22 cellular contexts compared by ENCODE assay signal in the genomic region with DNA sequence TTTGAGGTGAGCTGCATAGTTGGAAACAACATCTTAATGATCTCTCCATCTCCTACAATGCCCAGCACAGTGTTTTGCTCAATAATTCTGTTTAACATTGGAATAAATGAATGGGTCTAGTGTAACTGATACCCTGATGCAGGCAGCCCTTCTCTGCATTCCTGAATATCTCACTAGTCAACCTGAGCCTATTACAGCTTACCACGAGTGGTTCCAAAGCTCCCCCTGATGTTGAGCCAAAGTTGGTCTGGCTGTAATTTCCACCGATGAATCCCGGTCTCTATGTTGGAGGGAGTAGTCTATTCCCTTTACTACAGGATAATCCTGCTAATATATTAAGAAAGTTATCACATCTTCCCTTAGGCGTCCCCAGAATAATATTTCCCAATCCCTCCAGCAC.
DNase-seq lines count a peak whose midpoint lies in the region; ATAC-seq, FAIRE-seq and TF ChIP-seq lines count a peak whose summit lies in the region.
"Had no signal": no experiment of that assay in that cellular context is flagged by ENCODE, and none has a peak within 500 bp of the region (broad histone marks: within the 10 kb centered on the region; RNA-seq: fewer than 3 reads in every experiment).

No MANE protein-coding gene starts in this region.

- peak; percentile 44 for FAIRE-seq in D721Med (lab: Jason Lieb, UNC)
- FAIRE-seq: GM12878 had no signal

- TF ChIP-seq EP300 in SK-N-SH (IDR thresholded peaks at IDR 0.05; ENCODE audit: borderline replicate concordance in 1 of 2, low read depth in 1 of 2, low read length in 1 of 2) = no peak

- H3F3A ChIP-seq in SK-N-SH (replicated peaks; ENCODE audit: insufficient read depth) = peaks cover 42% of the 10 kb centered on the region

- H3K4me1 Mint-ChIP-seq in mesothelial cell of epicardium = peaks cover 56% of the 10 kb centered on the region
- H3K4me1 Mint-ChIP-seq: CD4-positive, CD25-positive, alpha-beta regulatory T cell; T-cell had no signal

- peaks cover 19 to 26% of the 10 kb centered on the region in 2 experiments for H3K4me1 ChIP-seq in SK-N-SH (ENCODE audit: control insufficient read depth in 1 of 2, insufficient read depth in 2 of 2, low read depth in 1 of 2, low read length in 1 of 2)
- H3K4me1 ChIP-seq: HAP-1 had no signal

- POLR2A ChIA-PET in SK-N-SH (lab: Yijun Ruan, JAX) = no interaction called here

- no peaks in the 10 kb centered on the region for H4K20me1 ChIP-seq in SK-N-SH (ENCODE audit: insufficient read depth)

- CTCF ChIA-PET in SK-N-SH (lab: Yijun Ruan, JAX) = no interaction called here

- no peaks in the 10 kb centered on the region for H3K79me2 ChIP-seq in SK-N-SH (ENCODE audit: insufficient read depth)

- peak; percentile 11; the same call in 1 of the 2 replicates for TF ChIP-seq RAD21 in SK-N-SH (IDR thresholded peaks at IDR 0.05; ENCODE audit: low read length)

- no peak for DNase-seq in D721Med (ENCODE audit: insufficient read length, low spot score)
- peak; percentile 47 for DNase-seq in M059J (ENCODE audit: low read depth)
- no peak for DNase-seq in SK-N-SH
- DNase-seq in mesothelial cell of epicardium (ENCODE audit: low spot score in 2 of 2, unreplicated experiment in 2 of 2) = no peak
- DNase-seq in stimulated activated naive CD8-positive, alpha-beta T cell treated with anti-CD3 and anti-CD28 coated beads, Interleukin-15, Interleukin-2, amounts not matched to agents 100 U/mL and 50 U/mL, for 24 hours = no peak
- no peak for DNase-seq in NCI-H2029 (lab: John Stamatoyannopoulos, UW)
- DNase-seq: BE2C; CD4-positive, CD25-positive, alpha-beta regulatory T cell; DMS79; Karpas-422; NCI-H1048; NCI-H1436; NCI-H187 treated with DMSO at 0.1 percent for 48 hours; NCI-H524 treated with DMSO at 0.1 percent for 48 hours; RPMI8226; SHP77; T-cell had no signal

- ATAC-seq in stimulated activated naive CD8-positive, alpha-beta T cell treated with anti-CD3 and anti-CD28 coated beads, Interleukin-15, Interleukin-2, amounts not matched to agents 100 U/mL and 50 U/mL, for 24 hours = no peak
- no peak for ATAC-seq in GM18873 (IDR thresholded peaks at IDR 0.05; ENCODE audit: low FRiP score, unreplicated experiment)
- ATAC-seq: GM12878, GM23338, T-cell had no signal

- H3K9me3 Mint-ChIP-seq in mesothelial cell of epicardium = peaks cover 4% of the 10 kb centered on the region
- H3K9me3 Mint-ChIP-seq: CD4-positive, CD25-positive, alpha-beta regulatory T cell; T-cell had no signal

- no peaks in the 10 kb centered on the region for H3K36me3 Mint-ChIP-seq in mesothelial cell of epicardium
- H3K36me3 Mint-ChIP-seq: CD4-positive, CD25-positive, alpha-beta regulatory T cell; T-cell had no signal

- H3K27me3 Mint-ChIP-seq in mesothelial cell of epicardium (ENCODE audit: low read depth) = no peaks in the 10 kb centered on the region

- no peak overlapping the region for H3K4me3 ChIP-seq in SK-N-SH (ENCODE audit: low read depth in 2 of 2, low read length in 1 of 2)
- H3K4me3 ChIP-seq: GM12878, GM23338, HAP-1, SK-N-MC had no signal

- 77% methylated on average over 4 of the region's 4 CpGs for WGBS in SK-N-SH (ENCODE audit: low lambda C conversion rate)

- H3K9me2 ChIP-seq in SK-N-SH = no peaks in the 10 kb centered on the region

- no peak overlapping the region for H3K9ac ChIP-seq in SK-N-SH

- H3K27ac Mint-ChIP-seq in mesothelial cell of epicardium = peak overlapping the region; percentile 54
- H3K27ac Mint-ChIP-seq: CD4-positive, CD25-positive, alpha-beta regulatory T cell; GM23338; T-cell had no signal

- peak overlapping the region in 1 of 2 experiments; percentile 98; a peak in 3 of 4 replicates for H3K27ac ChIP-seq in SK-N-SH (ENCODE audit: low read depth in 2 of 2, low read length in 1 of 2)
- H3K27ac ChIP-seq: SK-N-MC had no signal

- H3K4me3 Mint-ChIP-seq in mesothelial cell of epicardium = no peak overlapping the region
- H3K4me3 Mint-ChIP-seq: CD4-positive, CD25-positive, alpha-beta regulatory T cell; GM23338; T-cell had no signal

- no peaks in the 10 kb centered on the region for H3K36me3 ChIP-seq in SK-N-SH (replicated peaks in 1 of 2; ENCODE audit: control insufficient read depth in 1 of 2, insufficient read depth in 2 of 2, low read length in 1 of 2)
- H3K36me3 ChIP-seq: BE2C, HAP-1 had no signal

- no peaks in the 10 kb centered on the region for H3K9me3 ChIP-seq in SK-N-SH
- H3K9me3 ChIP-seq: BE2C, HAP-1 had no signal

- H3K4me2 ChIP-seq in SK-N-SH = no peak overlapping the region
- H3K4me2 ChIP-seq: GM23338 had no signal

- TF ChIP-seq CTCF in D721Med (IDR thresholded peaks at IDR 0.05; ENCODE audit: insufficient read depth, missing control alignments) (no peak), SK-N-SH (IDR thresholded peaks at IDR 0.05) (no peak), mesothelial cell of epicardium (IDR thresholded peaks at IDR 0.05; ENCODE audit: unreplicated experiment) (no peak)

- no peak overlapping the region for H2AFZ ChIP-seq in SK-N-SH (ENCODE audit: low read depth)
- H2AFZ ChIP-seq: GM23338 had no signal

- no peaks in the 10 kb centered on the region for H3K27me3 ChIP-seq in SK-N-SH (ENCODE audit: insufficient read depth)
- H3K27me3 ChIP-seq: BE2C had no signal

TF ChIP-seq in SK-N-SH, 30 proteins besides CTCF, POLR2A, EP300 and RAD21:
- TF ChIP-seq, protein P1, sequence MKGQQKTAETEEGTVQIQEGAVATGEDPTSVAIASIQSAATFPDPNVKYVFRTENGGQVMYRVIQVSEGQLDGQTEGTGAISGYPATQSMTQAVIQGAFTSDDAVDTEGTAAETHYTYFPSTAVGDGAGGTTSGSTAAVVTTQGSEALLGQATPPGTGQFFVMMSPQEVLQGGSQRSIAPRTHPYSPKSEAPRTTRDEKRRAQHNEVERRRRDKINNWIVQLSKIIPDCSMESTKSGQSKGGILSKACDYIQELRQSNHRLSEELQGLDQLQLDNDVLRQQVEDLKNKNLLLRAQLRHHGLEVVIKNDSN (IDR thresholded peaks at IDR 0.05; ENCODE audit: borderline replicate concordance, low read depth) = no peak
- TF ChIP-seq SMC3 (IDR thresholded peaks at IDR 0.05; ENCODE audit: low read depth, low read length) (no peak), NFIC (IDR thresholded peaks at IDR 0.05; ENCODE audit: borderline replicate concordance) (no peak), EZH2phosphoT487 (IDR thresholded peaks at IDR 0.05; ENCODE audit: borderline replicate concordance, low read depth) (no peak), JUND (IDR thresholded peaks at IDR 0.05) (no peak), CHD2 (IDR thresholded peaks at IDR 0.05; ENCODE audit: low read length, partially characterized antibody) (no peak), TEAD4 (IDR thresholded peaks at IDR 0.05; ENCODE audit: borderline replicate concordance, insufficient read depth) (no peak), MEF2A (IDR thresholded peaks at IDR 0.05; ENCODE audit: borderline replicate concordance, low read depth) (no peak), TCF12 (IDR thresholded peaks at IDR 0.05) (no peak), FOXJ3 (CRISPR knock-in tag; IDR thresholded peaks at IDR 0.05) (no peak)
- TF ChIP-seq, protein P2, sequence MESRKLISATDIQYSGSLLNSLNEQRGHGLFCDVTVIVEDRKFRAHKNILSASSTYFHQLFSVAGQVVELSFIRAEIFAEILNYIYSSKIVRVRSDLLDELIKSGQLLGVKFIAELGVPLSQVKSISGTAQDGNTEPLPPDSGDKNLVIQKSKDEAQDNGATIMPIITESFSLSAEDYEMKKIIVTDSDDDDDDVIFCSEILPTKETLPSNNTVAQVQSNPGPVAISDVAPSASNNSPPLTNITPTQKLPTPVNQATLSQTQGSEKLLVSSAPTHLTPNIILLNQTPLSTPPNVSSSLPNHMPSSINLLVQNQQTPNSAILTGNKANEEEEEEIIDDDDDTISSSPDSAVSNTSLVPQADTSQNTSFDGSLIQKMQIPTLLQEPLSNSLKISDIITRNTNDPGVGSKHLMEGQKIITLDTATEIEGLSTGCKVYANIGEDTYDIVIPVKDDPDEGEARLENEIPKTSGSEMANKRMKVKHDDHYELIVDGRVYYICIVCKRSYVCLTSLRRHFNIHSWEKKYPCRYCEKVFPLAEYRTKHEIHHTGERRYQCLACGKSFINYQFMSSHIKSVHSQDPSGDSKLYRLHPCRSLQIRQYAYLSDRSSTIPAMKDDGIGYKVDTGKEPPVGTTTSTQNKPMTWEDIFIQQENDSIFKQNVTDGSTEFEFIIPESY (IDR thresholded peaks at IDR 0.05; ENCODE audit: borderline replicate concordance, low read depth) = no peak
